Comparison of ENCODE assay signal across 9 cellular contexts in genomic region chr3:147616998-147617619, GRCh38.
DNase-seq lines count a peak whose midpoint lies in the region; ATAC-seq and TF ChIP-seq lines count a peak whose summit lies in the region.
"Had no signal": no experiment of that assay in that cellular context is flagged by ENCODE, and none has a peak within 500 bp of the region (broad histone marks: within the 10 kb centered on the region; RNA-seq: fewer than 3 reads in every experiment).

No MANE protein-coding gene starts in this region.

- no peaks in the 10 kb centered on the region for H3K27me3 Mint-ChIP-seq in H9 (ENCODE audit: low read depth)
- H3K27me3 Mint-ChIP-seq in activated T-cell treated with anti-CD3 and anti-CD28 coated beads, Interleukin-2, amount 50 U/mL, for 72 hours (ENCODE audit: low read depth) = no peaks in the 10 kb centered on the region

- H4K8ac ChIP-seq in H9 (replicated peaks; ENCODE audit: insufficient read length, low read depth, low read length) = no peak overlapping the region

- H4K5ac ChIP-seq in H9 (ENCODE audit: insufficient read length, low read depth, low read length) = no peak overlapping the region

- H3K36me3 ChIP-seq in testis (ENCODE audit: low read depth, missing control alignments) = no peaks in the 10 kb centered on the region
- H3K36me3 ChIP-seq: SJCRH30 had no signal

- H3K27ac ChIP-seq in H9 (ENCODE audit: insufficient read length, low read depth, low read length) = no peak overlapping the region
- H3K27ac ChIP-seq in testis = no peak overlapping the region
- H3K27ac ChIP-seq: SJCRH30 had no signal

- H4K91ac ChIP-seq in H9 (ENCODE audit: insufficient read length, low read depth, low read length) = no peak overlapping the region

- no peak overlapping the region for H3K14ac ChIP-seq in H9 (ENCODE audit: insufficient read depth, low read length)

- no peak for TF ChIP-seq POLR2A in testis (IDR thresholded peaks at IDR 0.05)

- no peak overlapping the region for H2BK15ac ChIP-seq in H9 (ENCODE audit: low read depth, low read length)

- no peaks in the 10 kb centered on the region for H3K27me3 ChIP-seq in H9 (ENCODE audit: insufficient read depth, low read length)
- H3K27me3 ChIP-seq in testis = no peaks in the 10 kb centered on the region
- H3K27me3 ChIP-seq: SJCRH30 had no signal

- in situ Hi-C loops in GM13976 (cut with MboI; ENCODE audit: low sequenced_read_pairs, unreplicated experiment) = no loop called here

- H3K23me2 ChIP-seq in H9 (ENCODE audit: insufficient read length, low read depth, low read length, poor library complexity, severe bottlenecking) = no peaks in the 10 kb centered on the region

- H3K9me3 ChIP-seq in H9 (ENCODE audit: control insufficient read depth, low read depth, low read length) (no peaks in the 10 kb centered on the region), testis (no peaks in the 10 kb centered on the region)
- H3K9me3 ChIP-seq: SJCRH30 had no signal

- H2BK120ac ChIP-seq in H9 (ENCODE audit: low read depth, low read length, poor library complexity, severe bottlenecking) = no peak overlapping the region

- no peak for ATAC-seq in activated T-cell treated with anti-CD3 and anti-CD28 coated beads, Interleukin-2, amount 50 U/mL, for 72 hours (replicated peaks in 1 of 2)
- no peak for ATAC-seq in HG03460 (IDR thresholded peaks at IDR 0.05; ENCODE audit: unreplicated experiment)

- H3K4me3 ChIP-seq in AG10803 (ENCODE audit: low read length) (no peak overlapping the region), testis (no peak overlapping the region)
- H3K4me3 ChIP-seq: SJCRH30 had no signal

- no CpG with 5 or more reads among the region's 2 CpGs for WGBS in H9 (ENCODE audit: extremely low coverage, insufficient read length, low lambda C conversion rate)
- 24 to 28% methylated on average over 2 of the region's 2 CpGs for WGBS in testis, 2 donors

- H2BK20ac ChIP-seq in H9 (ENCODE audit: low read depth, low read length, poor library complexity, severe bottlenecking) = no peak overlapping the region

- no peak overlapping the region for H2BK5ac ChIP-seq in H9 (ENCODE audit: insufficient read length, low read length)

- peaks cover 4 to 21% of the 10 kb centered on the region in 2 experiments for H3K4me1 Mint-ChIP-seq in H9
- no peaks in the 10 kb centered on the region for H3K4me1 Mint-ChIP-seq in activated T-cell treated with anti-CD3 and anti-CD28 coated beads, Interleukin-2, amount 50 U/mL, for 72 hours (ENCODE audit: low read depth)

- H3K56ac ChIP-seq in H9 (ENCODE audit: insufficient read length, low read depth, low read length) = no peak overlapping the region

- H3T11ph ChIP-seq in H9 (ENCODE audit: low read length) = no peak overlapping the region

- no peaks in the 10 kb centered on the region for H3K79me2 ChIP-seq in H9 (ENCODE audit: insufficient read depth, low read length)

- no peaks in the 10 kb centered on the region for H3K36me3 Mint-ChIP-seq in H9 (ENCODE audit: insufficient read depth in 1 of 3, low read depth in 3 of 3)
- no peaks in the 10 kb centered on the region for H3K36me3 Mint-ChIP-seq in activated T-cell treated with anti-CD3 and anti-CD28 coated beads, Interleukin-2, amount 50 U/mL, for 72 hours (ENCODE audit: insufficient read depth in 2 of 2)

- no peaks in the 10 kb centered on the region for H3K79me1 ChIP-seq in H9 (ENCODE audit: insufficient read depth, low read depth, low read length, poor library complexity, severe bottlenecking)

- no peak overlapping the region for H3K4me2 ChIP-seq in H9 (ENCODE audit: insufficient read depth, insufficient read length, low read length)

- H3K23ac ChIP-seq in H9 (ENCODE audit: insufficient read length, low read depth, low read length) = no peak overlapping the region

- H3K4me3 Mint-ChIP-seq in H9 = no peak overlapping the region
- H3K4me3 Mint-ChIP-seq in activated T-cell treated with anti-CD3 and anti-CD28 coated beads, Interleukin-2, amount 50 U/mL, for 72 hours = no peak overlapping the region

- H2AK5ac ChIP-seq in H9 (ENCODE audit: insufficient read length, low read length) = no peak overlapping the region

- DNase-seq in AG10803 (ENCODE audit: low read depth) (peak; percentile 27), H9 (no peak), RKO (ENCODE audit: low spot score) (peak; percentile 58), globus pallidus (ENCODE audit: low spot score) (peak; percentile 38), testis (no peak), GM13976 (ENCODE audit: low spot score) (no peak)
- no peak for DNase-seq in activated T-cell treated with anti-CD3 and anti-CD28 coated beads, Interleukin-2, amount 50 U/mL, for 72 hours

- intact Hi-C loops in testis (cut with DNase I; ENCODE audit: low total_unique reads) = no loop called here

- H3K9me3 Mint-ChIP-seq in H9 = no peaks in the 10 kb centered on the region
- H3K9me3 Mint-ChIP-seq in activated T-cell treated with anti-CD3 and anti-CD28 coated beads, Interleukin-2, amount 50 U/mL, for 72 hours = no peaks in the 10 kb centered on the region

- no peak overlapping the region for H3K4ac ChIP-seq in H9 (ENCODE audit: low read depth, low read length)

- peak; percentile 60 for TF ChIP-seq CTCF in AG10803 (conservative IDR thresholded peaks at IDR 0.05; ENCODE audit: low read length)
- peak; percentile 81 for TF ChIP-seq CTCF in H9 (conservative IDR thresholded peaks at IDR 0.05)
- TF ChIP-seq CTCF in testis (IDR thresholded peaks at IDR 0.05) = peak in 1 of 3 experiments; percentile 52
- no peak for TF ChIP-seq CTCF in GM13976 (IDR thresholded peaks at IDR 0.05; ENCODE audit: borderline replicate concordance, control extremely low read depth, extremely low read depth, insufficient read depth, missing control alignments)

- no peaks in the 10 kb centered on the region for H4K20me1 ChIP-seq in H9 (ENCODE audit: control insufficient read depth, insufficient read depth, insufficient read length)

- H3K9ac ChIP-seq in H9 (ENCODE audit: extremely low read depth, insufficient read length, low read length) = no peak overlapping the region

- no peak overlapping the region for H2AFZ ChIP-seq in H9 (ENCODE audit: low read length)

- H3K4me1 ChIP-seq in H9 (ENCODE audit: insufficient read depth, low read length) (no peaks in the 10 kb centered on the region; the same call in 1 of the 2 replicates), testis (no peaks in the 10 kb centered on the region)

- no peak overlapping the region for H3K27ac Mint-ChIP-seq in H9
- H3K27ac Mint-ChIP-seq in activated T-cell treated with anti-CD3 and anti-CD28 coated beads, Interleukin-2, amount 50 U/mL, for 72 hours = no peak overlapping the region

- no peak overlapping the region for H3K18ac ChIP-seq in H9 (ENCODE audit: insufficient read length, low read depth, low read length)

- no peak overlapping the region for H2BK12ac ChIP-seq in H9 (ENCODE audit: insufficient read length, low read depth, low read length)

Comparison
In these comparisons a context has a peak if more than half of its experiments do, and no peak if none do; other contexts are left out.
1. DNase-seq: peak in AG10803 (single experiment), RKO (single experiment) and globus pallidus (single experiment); none in H9 (single experiment), activated T-cell treated with anti-CD3 and anti-CD28 coated beads, Interleukin-2, amount 50 U/mL, for 72 hours (0 of 2), testis (single experiment) and GM13976 (single experiment).